Comparison of ENCODE assay signal across 22 cellular contexts in the genomic region with DNA sequence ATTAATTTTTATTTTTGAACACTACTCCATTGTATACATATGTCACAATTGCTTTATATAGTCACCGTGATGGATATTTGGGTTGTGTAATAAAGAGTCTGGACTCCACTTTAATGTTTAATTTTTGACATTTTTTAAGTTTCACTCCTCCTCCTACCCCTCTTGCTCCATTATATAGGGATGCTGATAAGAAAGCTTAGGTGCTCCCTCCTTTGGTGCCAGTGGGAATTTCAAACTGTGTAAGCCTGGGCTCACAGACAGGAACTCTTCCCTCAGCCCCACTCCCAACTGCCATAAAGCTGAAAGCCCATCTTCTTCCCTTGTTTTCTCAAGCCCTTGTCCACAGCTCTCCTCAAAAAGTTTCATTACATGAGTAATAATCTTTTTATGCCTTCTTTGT. TPM values are rescaled to one million over a fixed set of nuclear protein-coding genes. Genes with fewer than 3 reads are reported as not detected.
DNase-seq lines count a peak whose midpoint lies in the region; FAIRE-seq and TF ChIP-seq lines count a peak whose summit lies in the region.
"Had no signal": no experiment of that assay in that cellular context is flagged by ENCODE, and none has a peak within 500 bp of the region (broad histone marks: within the 10 kb centered on the region; RNA-seq: fewer than 3 reads in every experiment).

No MANE protein-coding gene starts in this region.

- H3K4me3 ChIP-seq in astrocyte of the spinal cord (ENCODE audit: low read depth, low read length) = no peak overlapping the region
- H3K4me3 ChIP-seq: colonic mucosa, right atrium auricular region had no signal

- no peak for FAIRE-seq in GM12891 (lab: Jason Lieb, UNC)
- FAIRE-seq: endothelial cell of umbilical vein, islet of Langerhans had no signal

- H3K27ac ChIP-seq in C4-2B = no peak overlapping the region
- H3K27ac ChIP-seq: colonic mucosa, right atrium auricular region, RWPE1 had no signal

- peak; percentile 38 for DNase-seq in LHCN-M2 (ENCODE audit: low read depth)
- no peak for DNase-seq in astrocyte of the spinal cord (ENCODE audit: low read depth, low spot score)
- DNase-seq in iris pigment epithelial cell (ENCODE audit: low read depth) = peak; percentile 20
- DNase-seq in stimulated activated naive CD4-positive, alpha-beta T cell (lab: John Stamatoyannopoulos, UW) = no peak
- DNase-seq in GM10248 (ENCODE audit: extremely low spot score) = no peak
- DNase-seq in GM12891 (ENCODE audit: insufficient read length, low spot score) = no peak
- no peak for DNase-seq in GM10266 (ENCODE audit: extremely low spot score)
- DNase-seq: activated CD8-positive, alpha-beta memory T cell treated with anti-CD3 and anti-CD28 coated beads, Interleukin-2, amount 10 ng/mL, durations not matched to agents 7 days and 5 days; activated gamma-delta T cell treated with Interleukin-2 at 50 U/mL for 16 hours; anterior cingulate cortex; colonic mucosa; glutamatergic neuron; NCI-H82; nephron progenitor cell; stimulated activated CD4-positive, alpha-beta T cell treated with anti-CD3 and anti-CD28 coated beads, Interleukin-1b, Interleukin-23, amount 100 ng/mL, for 48 hours; T-helper 1 cell had no signal

- in situ Hi-C loops in astrocyte of the spinal cord (cut with HindIII; ENCODE audit: low sequenced_read_pairs) = no loop called here

- POLR2A ChIA-PET in GM10248 (lab: Yijun Ruan, JAX) = no interaction called here

- 0 out of 2 replicates have a peak, but pooled peaks have one; percentile 4 for TF ChIP-seq CTCF in C4-2B (conservative IDR thresholded peaks at IDR 0.05)
- peak; percentile 11 for TF ChIP-seq CTCF in astrocyte of the spinal cord (IDR thresholded peaks at IDR 0.05; ENCODE audit: low read depth, low read length)
- TF ChIP-seq CTCF in GM10248 (IDR thresholded peaks at IDR 0.05; ENCODE audit: control extremely low read depth, extremely low read depth, low read depth, missing control alignments) = no peak
- no peak for TF ChIP-seq CTCF in GM10266 (IDR thresholded peaks at IDR 0.05; ENCODE audit: control insufficient read depth, insufficient read depth, low read depth, missing control alignments)

- CTCF ChIA-PET in GM10248 (lab: Yijun Ruan, JAX) = interaction anchor here (1.0 to 1.4 kb wide), 2 partner anchors 9 to 18 kb away, joined by 3 to 4 read pairs; no protein-coding TSS in a partner anchor

- TF ChIP-seq POLR2A in GM12891 (IDR thresholded peaks at IDR 0.05; ENCODE audit: low read depth, low read length) = no peak

TF ChIP-seq in GM12891, 5 proteins besides CTCF, POLR2A, EP300 and RAD21:
- TF ChIP-seq SPI1 (IDR thresholded peaks at IDR 0.05; ENCODE audit: low read depth, low read length) (no peak), POU2F2 (IDR thresholded peaks at IDR 0.05; ENCODE audit: low read depth, low read length) (no peak), TAF1 (IDR thresholded peaks at IDR 0.05; ENCODE audit: low read depth, low read length) (no peak), POLR2AphosphoS5 (IDR thresholded peaks at IDR 0.05; ENCODE audit: low read depth, low read length) (no peak), PAX5 (IDR thresholded peaks at IDR 0.05; ENCODE audit: insufficient read depth, low read length, severe bottlenecking) (no peak)

RNA-seq across cellular contexts. Expression of a gene that starts 47.6 kb away (rescaled TPM):
- total RNA-seq in LHCN-M2 (2014; rRNA removed) = 145 and 175 TPM in 2 replicates
- polyA plus RNA-seq in LHCN-M2 (2012) = 77.6 TPM
- not detected for polyA plus RNA-seq in GM12891 (2012; ENCODE audit: low read depth, missing spikeins)
- total RNA-seq: endothelial cell of umbilical vein had no signal
- polyA plus RNA-seq: endothelial cell of umbilical vein, IgD-negative memory B cell had no signal

Comparison
In these comparisons a context has a peak if more than half of its experiments do, and no peak if none do; other contexts are left out.
1. CTCF ChIP-seq: peak in C4-2B (single experiment) and astrocyte of the spinal cord (single experiment); none in GM10248 (single experiment) and GM10266 (single experiment).
2. DNase-seq: peak in LHCN-M2 (single experiment) and iris pigment epithelial cell (single experiment); none in astrocyte of the spinal cord (single experiment), stimulated activated naive CD4-positive, alpha-beta T cell (0 of 6), GM10248 (single experiment), GM12891 (single experiment) and GM10266 (single experiment).